Comparison of ENCODE assay signal across 1 cellular context in genomic region chr19:42229855-42230331, GRCh38.
TF ChIP-seq lines count a peak whose summit lies in the region.

No MANE protein-coding gene starts in this region.

TF ChIP-seq in K562, 482 proteins besides CTCF, POLR2A, EP300 and RAD21 (continued from another document and continues in another):
- TF ChIP-seq E2F6 (IDR thresholded peaks at IDR 0.05; ENCODE audit: borderline replicate concordance in 1 of 2, extremely low read depth in 1 of 2, insufficient read depth in 1 of 2, insufficient read length in 1 of 2, low read depth in 1 of 2, low read length in 1 of 2, poor library complexity in 1 of 2, severe bottlenecking in 1 of 2), result peak; percentile 48 to 56
- TF ChIP-seq FOXJ2 (tag; IDR thresholded peaks at IDR 0.05), result no peak
- no peak for TF ChIP-seq STAT6 (CRISPR knock-in tag; IDR thresholded peaks at IDR 0.05)
- peak; percentile 28 for TF ChIP-seq TBP (optimal IDR thresholded peaks at IDR 0.05; ENCODE audit: low read depth, low read length)
- TF ChIP-seq SMARCA5 (IDR thresholded peaks at IDR 0.05), result no peak
- no peak for TF ChIP-seq NR3C1 (CRISPR knock-in tag; IDR thresholded peaks at IDR 0.05)
- TF ChIP-seq MTA2 (IDR thresholded peaks at IDR 0.05; ENCODE audit: low read depth), result no peak
- peak; percentile 70 for TF ChIP-seq MXI1 (IDR thresholded peaks at IDR 0.05; ENCODE audit: low read depth, low read length)
- TF ChIP-seq SFPQ (IDR thresholded peaks at IDR 0.05; ENCODE audit: low read depth, low read length), result no peak
- no peak for TF ChIP-seq MCM2 (IDR thresholded peaks at IDR 0.05; ENCODE audit: low read depth)
- TF ChIP-seq THRAP3 (IDR thresholded peaks at IDR 0.05; ENCODE audit: borderline replicate concordance), result no peak
- peak in 1 of 2 experiments; percentile 85; a peak in 2 of 4 replicates for TF ChIP-seq RCOR1 (IDR thresholded peaks at IDR 0.05; ENCODE audit: borderline replicate concordance in 1 of 2, low read depth in 2 of 2, low read length in 2 of 2)
- no peak for TF ChIP-seq ZNF12 (CRISPR knock-in tag; IDR thresholded peaks at IDR 0.05)
- no peak for TF ChIP-seq ZNF253 (CRISPR knock-in tag; conservative IDR thresholded peaks at IDR 0.05)
- TF ChIP-seq YBX1 (IDR thresholded peaks at IDR 0.05), result no peak
- TF ChIP-seq HMBOX1 (IDR thresholded peaks at IDR 0.05), result peak; percentile 94
- TF ChIP-seq ZFPM2 (CRISPR knock-in tag; IDR thresholded peaks at IDR 0.05), result no peak
- TF ChIP-seq HSF4 (CRISPR knock-in tag; IDR thresholded peaks at IDR 0.05; ENCODE audit: borderline replicate concordance), result no peak
- TF ChIP-seq PHB2 (IDR thresholded peaks at IDR 0.05; ENCODE audit: low read depth), result no peak
- no peak for TF ChIP-seq ZNF274 (IDR thresholded peaks at IDR 0.05; ENCODE audit: borderline replicate concordance, low read depth, low read length)
- 0 out of 4 replicates have a peak, but pooled peaks of 1 of the 2 experiments have one; percentile 20 for TF ChIP-seq NRF1 (conservative IDR thresholded peaks at IDR 0.05 in 1 of 2, IDR thresholded peaks at IDR 0.05 in 1 of 2)
- no peak for TF ChIP-seq E2F1 (CRISPR knock-in tag; IDR thresholded peaks at IDR 0.05)
- no peak for TF ChIP-seq LCOR (CRISPR knock-in tag; IDR thresholded peaks at IDR 0.05)
- no peak for TF ChIP-seq FOXA1 (IDR thresholded peaks at IDR 0.05; ENCODE audit: borderline replicate concordance)
- no peak for TF ChIP-seq XRCC4 (IDR thresholded peaks at IDR 0.05; ENCODE audit: extremely low read depth, insufficient read depth, insufficient read length)
- TF ChIP-seq ZBTB40 (IDR thresholded peaks at IDR 0.05), result peak; percentile 42; the same call in 1 of the 2 replicates
- no peak for TF ChIP-seq ZBTB40 (CRISPR knock-in tag; IDR thresholded peaks at IDR 0.05)
- TF ChIP-seq ZNF23 (CRISPR knock-in tag; IDR thresholded peaks at IDR 0.05), result no peak
- no peak for TF ChIP-seq ETV6 (IDR thresholded peaks at IDR 0.05; ENCODE audit: borderline replicate concordance in 1 of 2, low read depth in 2 of 2, low read length in 1 of 2)
- TF ChIP-seq ETV6 (CRISPR knock-in tag; IDR thresholded peaks at IDR 0.05; ENCODE audit: borderline replicate concordance), result no peak
- no peak for TF ChIP-seq POLR2G (IDR thresholded peaks at IDR 0.05; ENCODE audit: low read depth, low read length)
- no peak for TF ChIP-seq MED1 (CRISPR knock-in tag; IDR thresholded peaks at IDR 0.05; ENCODE audit: borderline replicate concordance)
- TF ChIP-seq RFX5 (IDR thresholded peaks at IDR 0.05; ENCODE audit: low read depth, low read length), result peak; percentile 59; the same call in 1 of the 2 replicates
- no peak for TF ChIP-seq MTA1 (IDR thresholded peaks at IDR 0.05; ENCODE audit: borderline replicate concordance)
- TF ChIP-seq ZNF561 (CRISPR knock-in tag; conservative IDR thresholded peaks at IDR 0.05), result no peak
- no peak for TF ChIP-seq PHF8 (IDR thresholded peaks at IDR 0.05; ENCODE audit: borderline replicate concordance, low read length)
- no peak for TF ChIP-seq HMGXB4 (CRISPR knock-in tag; IDR thresholded peaks at IDR 0.05)
- TF ChIP-seq ATF3 (IDR thresholded peaks at IDR 0.05), result no peak
- no peak for TF ChIP-seq ATF3 (CRISPR knock-in tag; conservative IDR thresholded peaks at IDR 0.05)
- TF ChIP-seq SOX6 (IDR thresholded peaks at IDR 0.05), result peak; percentile 37; the same call in 1 of the 2 replicates
- TF ChIP-seq BRCA1 (IDR thresholded peaks at IDR 0.05), result no peak
- no peak for TF ChIP-seq BRCA1 (CRISPR knock-in tag; IDR thresholded peaks at IDR 0.05)
- TF ChIP-seq CXXC5 (CRISPR knock-in tag; IDR thresholded peaks at IDR 0.05), result peak; percentile 59
- TF ChIP-seq NELFE (IDR thresholded peaks at IDR 0.05; ENCODE audit: insufficient read depth, insufficient read length), result no peak
- no peak for TF ChIP-seq TAF1 (IDR thresholded peaks at IDR 0.05; ENCODE audit: control insufficient read depth, extremely low read depth, insufficient read depth, low read length, severe bottlenecking)
- TF ChIP-seq ZNF408 (CRISPR knock-in tag; IDR thresholded peaks at IDR 0.05; ENCODE audit: low read depth), result no peak
- TF ChIP-seq BHLHE40 (IDR thresholded peaks at IDR 0.05; ENCODE audit: low read length), result peak; percentile 98
